8 cellular contexts compared by ENCODE assay signal in genomic region chr1:155244368-155245162, GRCh38. TPM values are rescaled to one million over a fixed set of nuclear protein-coding genes. Genes with fewer than 3 reads are reported as not detected.
A peak's percentile ranks its signal among the peaks of the same experiment; 100 is the strongest.
DNase-seq lines count a peak whose midpoint lies in the region; ATAC-seq and TF ChIP-seq lines count a peak whose summit lies in the region.

No MANE protein-coding gene starts in this region.

- H3K27me3 Mint-ChIP-seq in activated naive CD4-positive, alpha-beta T cell treated with anti-CD3 and anti-CD28 coated beads, Interleukin-2, amount 50 U/mL, for 24 hours, result peaks cover 2% of the 10 kb centered on the region

- H3K27ac ChIP-seq in SK-N-MC, result peak overlapping the region; percentile 98
- H3K27ac ChIP-seq in osteoblast (ENCODE audit: low read depth, low read length), result peak overlapping the region; percentile 75
- peak overlapping the region; percentile 87 to 94 for H3K27ac ChIP-seq in thoracic aorta

- ATAC-seq in HG02588 (IDR thresholded peaks at IDR 0.05; ENCODE audit: unreplicated experiment), result peak; percentile 83
- ATAC-seq in thoracic aorta (ENCODE audit: insufficient number of reproducible peaks, low FRiP score, low read depth), result peak; percentile 95

- H3K9me3 ChIP-seq in SK-N-MC (ENCODE audit: low read depth, low read length), result no peaks in the 10 kb centered on the region
- no peaks in the 10 kb centered on the region for H3K9me3 ChIP-seq in osteoblast (ENCODE audit: low read depth, low read length)
- no peaks in the 10 kb centered on the region for H3K9me3 ChIP-seq in thoracic aorta

- TF ChIP-seq CTCF in osteoblast (IDR thresholded peaks at IDR 0.05; ENCODE audit: extremely low read depth, low read depth, low read length) (no peak), thoracic aorta (IDR thresholded peaks at IDR 0.05) (peak; percentile 42)

- H3K4me1 ChIP-seq in osteoblast (ENCODE audit: insufficient read depth, low read length) (peaks cover 23% of the 10 kb centered on the region), thoracic aorta (ENCODE audit: control insufficient read depth in 1 of 2, low read depth in 2 of 2) (peaks cover 16 to 36% of the 10 kb centered on the region in 2 donors)

- H4K20me1 ChIP-seq in osteoblast (ENCODE audit: insufficient read depth, low read length), result no peaks in the 10 kb centered on the region

- peak; percentile 99 for DNase-seq in NCI-H1048 (lab: John Stamatoyannopoulos, UW)
- peak; percentile 95 for DNase-seq in SK-N-MC (ENCODE audit: low read depth, low spot score)
- peak; percentile 100 for DNase-seq in glomerular visceral epithelial cell (ENCODE audit: extremely low spot score)
- peak; percentile 99 for DNase-seq in osteoblast (ENCODE audit: insufficient read length, low spot score, missing footprints)
- peak; percentile 97 for DNase-seq in thoracic aorta (ENCODE audit: low spot score)

- H2AFZ ChIP-seq in osteoblast (ENCODE audit: low read length), result peak overlapping the region; percentile 97

- peaks cover 32% of the 10 kb centered on the region for H3K79me2 ChIP-seq in osteoblast (ENCODE audit: insufficient read depth, low read length)

- H3K9ac ChIP-seq in SK-N-MC (ENCODE audit: insufficient read length), result peak overlapping the region; percentile 85

- H3K27me3 ChIP-seq in osteoblast (ENCODE audit: insufficient read depth, low read length) (no peaks in the 10 kb centered on the region), thoracic aorta (replicated peaks; ENCODE audit: insufficient read depth) (no peaks in the 10 kb centered on the region)

- H3K36me3 ChIP-seq in SK-N-MC (ENCODE audit: insufficient read depth, low read length), result peaks cover 7% of the 10 kb centered on the region; the same call in 1 of the 2 replicates
- H3K36me3 ChIP-seq in osteoblast (ENCODE audit: insufficient read depth, low read length), result peaks cover 11% of the 10 kb centered on the region
- peaks cover 4% of the 10 kb centered on the region for H3K36me3 ChIP-seq in thoracic aorta

- H3K36me3 Mint-ChIP-seq in activated naive CD4-positive, alpha-beta T cell treated with anti-CD3 and anti-CD28 coated beads, Interleukin-2, amount 50 U/mL, for 24 hours, result peaks cover 2% of the 10 kb centered on the region

- H3K4me3 ChIP-seq in SK-N-MC, result peak overlapping the region; percentile 72
- peak overlapping the region; percentile 75 for H3K4me3 ChIP-seq in osteoblast (ENCODE audit: insufficient read depth, low read length)
- peak overlapping the region; percentile 85 for H3K4me3 ChIP-seq in thoracic aorta

- H3K4me3 Mint-ChIP-seq in activated naive CD4-positive, alpha-beta T cell treated with anti-CD3 and anti-CD28 coated beads, Interleukin-2, amount 50 U/mL, for 24 hours, result peak overlapping the region; percentile 92

- H3K27ac Mint-ChIP-seq in activated naive CD4-positive, alpha-beta T cell treated with anti-CD3 and anti-CD28 coated beads, Interleukin-2, amount 50 U/mL, for 24 hours, result peak overlapping the region; percentile 100

- TF ChIP-seq POLR2A in GM10847 (IDR thresholded peaks at IDR 0.05; ENCODE audit: extremely low read depth, insufficient read length), result peak; percentile 93

- H3K4me2 ChIP-seq in osteoblast (ENCODE audit: insufficient read depth, low read length), result peak overlapping the region; percentile 93

- peaks cover 43% of the 10 kb centered on the region for H3K4me1 Mint-ChIP-seq in activated naive CD4-positive, alpha-beta T cell treated with anti-CD3 and anti-CD28 coated beads, Interleukin-2, amount 50 U/mL, for 24 hours

- H3K9me3 Mint-ChIP-seq in activated naive CD4-positive, alpha-beta T cell treated with anti-CD3 and anti-CD28 coated beads, Interleukin-2, amount 50 U/mL, for 24 hours, result no peaks in the 10 kb centered on the region

RNA-seq across cellular contexts. Expression of gene ENTREP3, which starts 10.7 kb away (rescaled TPM):
- total RNA-seq in osteoblast (6.5 and 7.7 TPM in 2 replicates), thoracic aorta (10 to 100 TPM; 14.7 to 16.1 TPM)

RNA-seq across cellular contexts. Expression of gene SCAMP3, which starts 17.6 kb away (rescaled TPM):
- total RNA-seq in osteoblast (35.9 and 41.3 TPM in 2 replicates), thoracic aorta (10 to 100 TPM; 32.5 to 50.2 TPM)

RNA-seq across cellular contexts. Expression of gene CLK2, which starts 28.7 kb away (rescaled TPM):
- total RNA-seq in osteoblast, result 17.4 and 19.7 TPM in 2 replicates
- total RNA-seq in thoracic aorta, result 10 to 100 TPM; 26.9 to 50.7 TPM

RNA-seq across cellular contexts. Expression of gene HCN3, which starts 32.7 kb away (rescaled TPM):
- 2.5 and 2.9 TPM in 2 replicates for total RNA-seq in osteoblast
- 1 to 10 TPM in 1 of 2 donors, under 1 TPM in 1; 0.92 to 1.9 TPM for total RNA-seq in thoracic aorta

RNA-seq across cellular contexts. Expression of gene MTX1, which starts 36.1 kb away (rescaled TPM):
- total RNA-seq in osteoblast (37.4 and 42.7 TPM in 2 replicates), thoracic aorta (10 to 100 TPM; 21.7 to 22.9 TPM)

Comparison
In these comparisons a context has a peak if more than half of its experiments do, and no peak if none do; other contexts are left out.
1. Peak in every context shown above with its lines: DNase-seq, ATAC-seq, H3K4me3 ChIP-seq and H3K27ac ChIP-seq.